ENCODE assay signal across 1 cellular context in genomic region chr4:7045553-7045952, GRCh38.
TF ChIP-seq lines count a peak whose summit lies in the region.

No MANE protein-coding gene starts in this region.

TF ChIP-seq in HepG2, 621 proteins besides CTCF, POLR2A, EP300 and RAD21:
- TF ChIP-seq ZNF501 (CRISPR knock-in tag; IDR thresholded peaks at IDR 0.05) (no peak), ZNF18 (CRISPR knock-in tag; IDR thresholded peaks at IDR 0.05; ENCODE audit: insufficient replicate concordance) (no peak), NFYB (CRISPR knock-in tag; IDR thresholded peaks at IDR 0.05) (no peak), ZNF160 (CRISPR knock-in tag; IDR thresholded peaks at IDR 0.05) (no peak), ZNF749 (CRISPR knock-in tag; IDR thresholded peaks at IDR 0.05; ENCODE audit: borderline replicate concordance) (no peak), E2F1 (CRISPR knock-in tag; IDR thresholded peaks at IDR 0.05) (no peak), DZIP1 (CRISPR knock-in tag; IDR thresholded peaks at IDR 0.05) (no peak), TOE1 (CRISPR knock-in tag; IDR thresholded peaks at IDR 0.05) (no peak), TFE3 (CRISPR knock-in tag; IDR thresholded peaks at IDR 0.05) (no peak), STAT6 (CRISPR knock-in tag; IDR thresholded peaks at IDR 0.05; ENCODE audit: borderline replicate concordance) (no peak), KLF6 (CRISPR knock-in tag; IDR thresholded peaks at IDR 0.05) (no peak), ZNF292 (CRISPR knock-in tag; IDR thresholded peaks at IDR 0.05; ENCODE audit: borderline replicate concordance, low read depth) (no peak), HOXA9 (CRISPR knock-in tag; IDR thresholded peaks at IDR 0.05; ENCODE audit: borderline replicate concordance) (no peak)
